10 cellular contexts compared by ENCODE assay signal in genomic region chr1:212752934-212753497, GRCh38. TPM values are rescaled to one million over a fixed set of nuclear protein-coding genes. Genes with fewer than 3 reads are reported as not detected.
A peak's percentile ranks its signal among the peaks of the same experiment; 100 is the strongest.
DNase-seq lines count a peak whose midpoint lies in the region; ATAC-seq and TF ChIP-seq lines count a peak whose summit lies in the region.
"Had no signal": no experiment of that assay in that cellular context is flagged by ENCODE, and none has a peak within 500 bp of the region (broad histone marks: within the 10 kb centered on the region; RNA-seq: fewer than 3 reads in every experiment).

No MANE protein-coding gene starts in this region.

- POLR2A ChIA-PET in activated CD4-positive, alpha-beta T cell treated with anti-CD3 and anti-CD28 coated beads, Interleukin-2, amount 10 ng/mL, durations not matched to agents 7 days and 5 days (lab: Charles Lee) = no interaction called here

- intact Hi-C loops in dorsolateral prefrontal cortex (cut with DNase I) = loop anchor here in 1 of 2 donors (5.0 kb wide), 1 partner anchor 39 kb away; the partner anchor contains the start of genes NSL1 and TATDN3

- peak; percentile 16 for DNase-seq in activated CD4-positive, alpha-beta T cell treated with anti-CD3 and anti-CD28 coated beads, Interleukin-2, amount 10 ng/mL, durations not matched to agents 7 days and 5 days
- no peak for DNase-seq in activated CD4-positive, alpha-beta T cell treated with anti-CD3 and anti-CD28 coated beads, Interleukin-2, amount 50 U/mL, for 48 hours
- no peak for DNase-seq in dorsolateral prefrontal cortex
- DNase-seq in stimulated activated naive CD8-positive, alpha-beta T cell treated with anti-CD3 and anti-CD28 coated beads, Interleukin-15, Interleukin-2, amounts not matched to agents 100 U/mL and 50 U/mL, for 24 hours = no peak
- no peak for DNase-seq in NCI-H526 treated with DMSO at 0.1 percent for 48 hours (lab: John Stamatoyannopoulos, UW)
- DNase-seq in putamen (ENCODE audit: low spot score) = no peak
- DNase-seq in SK-N-DZ (ENCODE audit: low spot score) = no peak
- DNase-seq: NCI-H2171 treated with DMSO at 0.1 percent for 48 hours; stimulated activated CD4-positive, alpha-beta T cell treated with anti-CD3 and anti-CD28 coated beads, Interleukin-15, amount 100 ng/mL, for 24 hours had no signal

- H3K4me3 ChIP-seq in dorsolateral prefrontal cortex = peak overlapping the region in 11 of 59 donors; percentile 0 to 41 (median 20)

- H3K9me3 Mint-ChIP-seq in activated CD4-positive, alpha-beta T cell treated with anti-CD3 and anti-CD28 coated beads, Interleukin-2, amount 10 ng/mL, durations not matched to agents 7 days and 5 days = no peaks in the 10 kb centered on the region

- CTCF ChIA-PET in activated CD4-positive, alpha-beta T cell treated with anti-CD3 and anti-CD28 coated beads, Interleukin-2, amount 10 ng/mL, durations not matched to agents 7 days and 5 days (lab: Charles Lee) = interaction anchor here (0.5 to 1.6 kb wide), 7 partner anchors 54 to 717 kb away, joined by 3 to 8 read pairs (median 3); partner anchors contain the start of genes BATF3, DTL and INTS7

- no peaks in the 10 kb centered on the region for H3K27me3 Mint-ChIP-seq in activated CD4-positive, alpha-beta T cell treated with anti-CD3 and anti-CD28 coated beads, Interleukin-2, amount 10 ng/mL, durations not matched to agents 7 days and 5 days

- peaks cover 8% of the 10 kb centered on the region for H3K36me3 Mint-ChIP-seq in activated CD4-positive, alpha-beta T cell treated with anti-CD3 and anti-CD28 coated beads, Interleukin-2, amount 10 ng/mL, durations not matched to agents 7 days and 5 days (ENCODE audit: low read depth)

- no peak for TF ChIP-seq CTCF in dorsolateral prefrontal cortex (IDR thresholded peaks at IDR 0.05 in 54 of 56, conservative IDR thresholded peaks at IDR 0.05 in 2 of 56; ENCODE audit: low read depth in 1 of 56, partially characterized antibody in 56 of 56)

- no peaks in the 10 kb centered on the region for H3K27me3 ChIP-seq in dorsolateral prefrontal cortex

- H3K27ac Mint-ChIP-seq in activated CD4-positive, alpha-beta T cell treated with anti-CD3 and anti-CD28 coated beads, Interleukin-2, amount 10 ng/mL, durations not matched to agents 7 days and 5 days = peak overlapping the region; percentile 31

- H3K4me3 Mint-ChIP-seq in activated CD4-positive, alpha-beta T cell treated with anti-CD3 and anti-CD28 coated beads, Interleukin-2, amount 10 ng/mL, durations not matched to agents 7 days and 5 days = peak overlapping the region; percentile 13

- peaks cover 42% of the 10 kb centered on the region for H3K4me1 Mint-ChIP-seq in activated CD4-positive, alpha-beta T cell treated with anti-CD3 and anti-CD28 coated beads, Interleukin-2, amount 10 ng/mL, durations not matched to agents 7 days and 5 days

- peak overlapping the region in 30 of 59 donors; percentile 4 to 77 (median 38) for H3K27ac ChIP-seq in dorsolateral prefrontal cortex

- ATAC-seq in HG03354 (IDR thresholded peaks at IDR 0.05; ENCODE audit: poor library complexity, severe bottlenecking, unreplicated experiment) = peak; percentile 48
- ATAC-seq in stimulated activated naive CD8-positive, alpha-beta T cell treated with anti-CD3 and anti-CD28 coated beads, Interleukin-15, Interleukin-2, amounts not matched to agents 100 U/mL and 50 U/mL, for 24 hours = peak; percentile 48

RNA-seq across cellular contexts. Expression of gene NSL1, which starts 38.6 kb away (rescaled TPM):
- 10 to 100 TPM; 42.8 to 46.0 TPM for total RNA-seq in activated CD4-positive, alpha-beta T cell treated with anti-CD3 and anti-CD28 coated beads, Interleukin-2, amount 10 ng/mL, durations not matched to agents 7 days and 5 days
- 10 to 100 TPM; 33.9 to 65.0 (median 45.3) TPM for total RNA-seq in dorsolateral prefrontal cortex
- 76.5 and 86.2 TPM in 2 replicates for polyA plus RNA-seq in SK-N-DZ (2014; cell fraction: cytosol; rRNA removed)
- polyA plus RNA-seq in SK-N-DZ (2014; cell fraction: nucleus; rRNA removed) = 44.6 and 87.6 TPM in 2 replicates

RNA-seq across cellular contexts. Expression of gene TATDN3, which starts 38.7 kb away (rescaled TPM):
- 10 to 100 TPM; 15.3 to 17.4 TPM for total RNA-seq in activated CD4-positive, alpha-beta T cell treated with anti-CD3 and anti-CD28 coated beads, Interleukin-2, amount 10 ng/mL, durations not matched to agents 7 days and 5 days
- 10 to 100 TPM; 17.4 to 66.3 (median 32.1) TPM for total RNA-seq in dorsolateral prefrontal cortex
- 24.8 and 28.7 TPM in 2 replicates for polyA plus RNA-seq in SK-N-DZ (2014; cell fraction: cytosol; rRNA removed)
- 22.0 and 29.3 TPM in 2 replicates for polyA plus RNA-seq in SK-N-DZ (2014; cell fraction: nucleus; rRNA removed)

RNA-seq across cellular contexts. Expression of gene BATF3, which starts 53.4 kb away (rescaled TPM):
- 10 to 100 TPM; 12.5 to 14.0 TPM for total RNA-seq in activated CD4-positive, alpha-beta T cell treated with anti-CD3 and anti-CD28 coated beads, Interleukin-2, amount 10 ng/mL, durations not matched to agents 7 days and 5 days
- 10 to 100 TPM in 19 of 120 experiments, 1 to 10 TPM in 101; 3.4 to 14.4 (median 7.2) TPM for total RNA-seq in dorsolateral prefrontal cortex
- polyA plus RNA-seq in SK-N-DZ (2014; cell fraction: cytosol; rRNA removed) = 1.6 and 4.8 TPM in 2 replicates
- polyA plus RNA-seq in SK-N-DZ (2014; cell fraction: nucleus; rRNA removed) = 0.49 and 1.3 TPM in 2 replicates
